ENCODE assay signal across 17 cellular contexts in the genomic region with DNA sequence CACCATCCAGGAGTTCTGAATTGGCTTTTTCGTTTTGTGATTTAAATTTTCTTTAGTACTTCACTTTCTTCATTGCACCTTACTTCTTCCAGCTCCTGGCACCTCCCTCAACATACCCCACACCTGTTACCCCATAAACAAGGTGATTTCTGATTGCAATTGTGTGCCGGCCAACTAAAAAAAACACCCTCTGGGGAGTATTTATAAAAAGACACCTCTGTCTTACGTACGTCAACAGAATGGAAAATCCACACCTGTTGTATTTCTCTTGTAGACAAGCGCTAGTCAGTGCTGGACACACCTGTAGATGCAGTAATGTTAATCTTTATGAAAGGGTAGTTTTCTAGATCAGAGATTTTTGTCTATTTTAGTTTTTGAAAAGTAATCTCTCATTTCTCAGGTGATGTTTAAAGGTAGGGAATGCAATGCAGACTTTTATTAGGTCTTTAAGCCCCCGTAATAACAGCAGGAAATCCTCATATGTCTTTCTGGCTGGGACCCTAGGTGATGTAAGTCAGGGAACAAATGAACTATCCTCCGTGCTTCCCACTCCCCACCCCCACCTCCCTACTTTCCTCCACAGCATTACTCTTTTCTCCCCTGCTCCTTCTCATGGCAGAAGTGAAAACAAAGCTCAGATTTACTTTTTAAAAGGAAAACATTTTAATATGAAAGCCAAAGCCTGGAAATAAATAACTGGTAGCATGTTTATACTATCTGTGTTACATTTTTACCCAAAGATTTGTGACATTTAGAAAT. TPM values are rescaled to one million over a fixed set of nuclear protein-coding genes. Genes with fewer than 3 reads are reported as not detected.
DNase-seq lines count a peak whose midpoint lies in the region; ATAC-seq and TF ChIP-seq lines count a peak whose summit lies in the region.
"Had no signal": no experiment of that assay in that cellular context is flagged by ENCODE, and none has a peak within 500 bp of the region (broad histone marks: within the 10 kb centered on the region; RNA-seq: fewer than 3 reads in every experiment).

No MANE protein-coding gene starts in this region.

- no peaks in the 10 kb centered on the region for H3K27me3 Mint-ChIP-seq in CD4-positive, alpha-beta T cell
- peaks cover under 1% of the 10 kb centered on the region for H3K27me3 Mint-ChIP-seq in activated CD8-positive, alpha-beta T cell treated with anti-CD3 and anti-CD28 coated beads, Interleukin-2, amount 10 ng/mL, durations not matched to agents 7 days and 5 days (ENCODE audit: low read depth)

- H3K4me1 ChIP-seq in HUES6 (ENCODE audit: control insufficient read depth, insufficient read depth, low read length) (peaks cover 30% of the 10 kb centered on the region), iPS-20b (ENCODE audit: insufficient read depth, low read length) (peaks cover 32% of the 10 kb centered on the region), mesenchymal stem cell (ENCODE audit: control insufficient read depth, insufficient read depth, low read depth, low read length) (peaks cover 5% of the 10 kb centered on the region), upper lobe of right lung (peaks cover 15% of the 10 kb centered on the region)

- no peak overlapping the region for H3K18ac ChIP-seq in mesenchymal stem cell (ENCODE audit: low read depth in 1 of 2, low read length in 2 of 2)

- no peak overlapping the region for H3K4ac ChIP-seq in mesenchymal stem cell (ENCODE audit: low read depth in 1 of 2, low read length in 2 of 2)

- no peak overlapping the region for H2BK15ac ChIP-seq in mesenchymal stem cell (ENCODE audit: low read depth, poor library complexity, severe bottlenecking)

- intact Hi-C loops in CD4-positive, alpha-beta T cell (cut with DNase I, micrococcal nuclease), result no loop called here
- intact Hi-C loops in upper lobe of right lung (cut with DNase I), result no loop called here

- peaks cover 78% of the 10 kb centered on the region for H3K4me1 Mint-ChIP-seq in CD4-positive, alpha-beta T cell (ENCODE audit: low read depth)
- H3K4me1 Mint-ChIP-seq in activated CD8-positive, alpha-beta T cell treated with anti-CD3 and anti-CD28 coated beads, Interleukin-2, amount 10 ng/mL, durations not matched to agents 7 days and 5 days (ENCODE audit: low read depth), result peaks cover 60% of the 10 kb centered on the region

- H3K4me3 ChIP-seq in HUES6 (ENCODE audit: low read depth, low read length) (peak overlapping the region; percentile 53), iPS-20b (ENCODE audit: low read length) (peak overlapping the region; percentile 85), mesenchymal stem cell (ENCODE audit: insufficient read depth in 1 of 2, low read depth in 1 of 2, low read length in 2 of 2) (no peak overlapping the region), upper lobe of right lung (no peak overlapping the region)
- H3K4me3 ChIP-seq: ascending aorta, sigmoid colon, SJCRH30 had no signal

- peak overlapping the region; percentile 26 for H3K27ac Mint-ChIP-seq in CD4-positive, alpha-beta T cell
- H3K27ac Mint-ChIP-seq in activated CD8-positive, alpha-beta T cell treated with anti-CD3 and anti-CD28 coated beads, Interleukin-2, amount 10 ng/mL, durations not matched to agents 7 days and 5 days, result no peak overlapping the region
- H3K27ac Mint-ChIP-seq: CD14-positive monocyte had no signal

- DNase-seq in CD4-positive, alpha-beta T cell, result no peak
- no peak for DNase-seq in activated CD8-positive, alpha-beta T cell treated with anti-CD3 and anti-CD28 coated beads, Interleukin-2, amount 10 ng/mL, durations not matched to agents 7 days and 5 days
- DNase-seq in DMS 273 (lab: John Stamatoyannopoulos, UW; ENCODE audit: unreplicated experiment) (no peak), NCI-H2081 treated with DMSO at 0.1 percent for 48 hours (lab: John Stamatoyannopoulos, UW) (no peak), mesenchymal stem cell (no peak), upper lobe of right lung (no peak)
- DNase-seq: effector memory CD4-positive, alpha-beta T cell; foreskin fibroblast; kidney glomerular epithelial cell; sigmoid colon; SJCRH30; WERI-Rb-1 had no signal

- no peak overlapping the region for H3K9ac ChIP-seq in HUES6 (ENCODE audit: low read length)
- H3K9ac ChIP-seq in iPS-20b (ENCODE audit: low read depth, low read length), result peak overlapping the region; percentile 80; the same call in 1 of the 2 replicates
- H3K9ac ChIP-seq in mesenchymal stem cell (ENCODE audit: low read length), result no peak overlapping the region

- H3K23ac ChIP-seq in mesenchymal stem cell (ENCODE audit: low read length in 2 of 2), result no peak overlapping the region

- no peak overlapping the region for H3K4me2 ChIP-seq in mesenchymal stem cell (ENCODE audit: low read length, poor library complexity, severe bottlenecking)

- H3K36me3 ChIP-seq in HUES6 (ENCODE audit: control insufficient read depth, insufficient read depth, low read length) (peaks cover 42% of the 10 kb centered on the region), iPS-20b (ENCODE audit: insufficient read depth, low read depth, low read length) (peaks cover 53% of the 10 kb centered on the region), mesenchymal stem cell (ENCODE audit: control insufficient read depth in 1 of 2, insufficient read depth in 2 of 2, low read depth in 1 of 2, low read length in 2 of 2) (peaks cover 7 to 16% of the 10 kb centered on the region in 2 experiments), upper lobe of right lung (peaks cover 4% of the 10 kb centered on the region)

- TF ChIP-seq CTCF in CD4-positive, alpha-beta T cell (IDR thresholded peaks at IDR 0.05), result no peak
- no peak for TF ChIP-seq CTCF in upper lobe of right lung (IDR thresholded peaks at IDR 0.05)

- no peak overlapping the region for H4K91ac ChIP-seq in mesenchymal stem cell (ENCODE audit: low read length)

- POLR2A ChIA-PET in CD4-positive, alpha-beta T cell (lab: Charles Lee), result interaction anchor here (0.7 kb wide), 1 partner anchor 9 kb away, joined by 5 read pairs; no protein-coding TSS in a partner anchor
- POLR2A ChIA-PET in activated CD8-positive, alpha-beta T cell treated with anti-CD3 and anti-CD28 coated beads, Interleukin-2, amount 10 ng/mL, durations not matched to agents 7 days and 5 days (lab: Charles Lee), result interaction anchor here (1.1 kb wide), 1 partner anchor 17 kb away, joined by 3 read pairs; no protein-coding TSS in a partner anchor

- CTCF ChIA-PET in CD4-positive, alpha-beta T cell (lab: Charles Lee), result interaction anchor here (4.9 kb wide), 1 partner anchor 17 kb away, joined by 28 read pairs; no protein-coding TSS in a partner anchor
- CTCF ChIA-PET in activated CD8-positive, alpha-beta T cell treated with anti-CD3 and anti-CD28 coated beads, Interleukin-2, amount 10 ng/mL, durations not matched to agents 7 days and 5 days (lab: Charles Lee), result interaction anchor here (0.8 to 3.9 kb wide), 4 partner anchors 12 to 411 kb away, joined by 3 to 24 read pairs (median 3); no protein-coding TSS in a partner anchor

- H3K4me3 Mint-ChIP-seq in CD4-positive, alpha-beta T cell, result peak overlapping the region; percentile 99
- H3K4me3 Mint-ChIP-seq in activated CD8-positive, alpha-beta T cell treated with anti-CD3 and anti-CD28 coated beads, Interleukin-2, amount 10 ng/mL, durations not matched to agents 7 days and 5 days, result peak overlapping the region; percentile 6
- H3K4me3 Mint-ChIP-seq: CD14-positive monocyte had no signal

- no peak overlapping the region for H2AK5ac ChIP-seq in mesenchymal stem cell (ENCODE audit: low read length, severe bottlenecking)

- H3K9me3 Mint-ChIP-seq in CD4-positive, alpha-beta T cell, result no peaks in the 10 kb centered on the region
- H3K9me3 Mint-ChIP-seq in activated CD8-positive, alpha-beta T cell treated with anti-CD3 and anti-CD28 coated beads, Interleukin-2, amount 10 ng/mL, durations not matched to agents 7 days and 5 days (ENCODE audit: insufficient read depth), result no peaks in the 10 kb centered on the region
- H3K9me3 Mint-ChIP-seq: CD14-positive monocyte had no signal

- peaks cover 92% of the 10 kb centered on the region for H3K36me3 Mint-ChIP-seq in CD4-positive, alpha-beta T cell (ENCODE audit: low read depth)
- peaks cover 70% of the 10 kb centered on the region for H3K36me3 Mint-ChIP-seq in activated CD8-positive, alpha-beta T cell treated with anti-CD3 and anti-CD28 coated beads, Interleukin-2, amount 10 ng/mL, durations not matched to agents 7 days and 5 days (ENCODE audit: low read depth)

- H2BK5ac ChIP-seq in mesenchymal stem cell (ENCODE audit: low read depth, low read length, poor library complexity, severe bottlenecking), result no peak overlapping the region

- no peak for ATAC-seq in CD4-positive, alpha-beta T cell (ENCODE audit: poor library complexity)
- ATAC-seq in activated CD8-positive, alpha-beta T cell treated with anti-CD3 and anti-CD28 coated beads, Interleukin-2, amount 10 ng/mL, durations not matched to agents 7 days and 5 days, result no peak
- ATAC-seq in upper lobe of right lung, result no peak
- ATAC-seq: HCT116 had no signal

- WGBS in mesenchymal stem cell, result 90% methylated on average over 7 of the region's 7 CpGs

- H2AFZ ChIP-seq in mesenchymal stem cell (ENCODE audit: low read depth, low read length), result no peak overlapping the region

- H4K8ac ChIP-seq in mesenchymal stem cell (ENCODE audit: low read length), result no peak overlapping the region

- no peak overlapping the region for H2BK12ac ChIP-seq in mesenchymal stem cell (ENCODE audit: low read length in 2 of 2)

- no peaks in the 10 kb centered on the region for H3K27me3 ChIP-seq in CD4-positive, alpha-beta T cell (ENCODE audit: control insufficient read depth, insufficient read depth, low read length)
- H3K27me3 ChIP-seq in HUES6 (ENCODE audit: control insufficient read depth, insufficient read depth, low read length), result peaks cover 3% of the 10 kb centered on the region
- H3K27me3 ChIP-seq in iPS-20b (ENCODE audit: insufficient read depth, low read length), result peaks cover 3% of the 10 kb centered on the region
- H3K27me3 ChIP-seq in mesenchymal stem cell (ENCODE audit: control insufficient read depth in 1 of 2, insufficient read depth in 1 of 2, low read length in 2 of 2), result no peaks in the 10 kb centered on the region
- no peaks in the 10 kb centered on the region for H3K27me3 ChIP-seq in upper lobe of right lung
- H3K27me3 ChIP-seq: ascending aorta, sigmoid colon, SJCRH30 had no signal

- H3K27ac ChIP-seq in CD4-positive, alpha-beta T cell (ENCODE audit: low read depth, low read length), result no peak overlapping the region
- no peak overlapping the region for H3K27ac ChIP-seq in HUES6 (ENCODE audit: low read depth, low read length)
- H3K27ac ChIP-seq in iPS-20b (ENCODE audit: low read length), result no peak overlapping the region
- no peak overlapping the region for H3K27ac ChIP-seq in mesenchymal stem cell (ENCODE audit: low read length, poor library complexity, severe bottlenecking)
- no peak overlapping the region for H3K27ac ChIP-seq in upper lobe of right lung
- H3K27ac ChIP-seq: ascending aorta, sigmoid colon, SJCRH30, WERI-Rb-1 had no signal

- no peak overlapping the region for H2BK120ac ChIP-seq in mesenchymal stem cell (ENCODE audit: low read depth, low read length)

- H3K9me3 ChIP-seq in CD4-positive, alpha-beta T cell (ENCODE audit: control insufficient read depth, low read length), result no peaks in the 10 kb centered on the region
- no peaks in the 10 kb centered on the region for H3K9me3 ChIP-seq in HUES6 (ENCODE audit: control insufficient read depth, insufficient read depth, low read depth, low read length)
- no peaks in the 10 kb centered on the region for H3K9me3 ChIP-seq in iPS-20b (ENCODE audit: insufficient read depth, low read depth, low read length)
- no peaks in the 10 kb centered on the region for H3K9me3 ChIP-seq in mesenchymal stem cell (ENCODE audit: control insufficient read depth, low read length)
- no peaks in the 10 kb centered on the region for H3K9me3 ChIP-seq in upper lobe of right lung
- H3K9me3 ChIP-seq: ascending aorta, sigmoid colon, SJCRH30 had no signal

- H3K79me1 ChIP-seq in mesenchymal stem cell (replicated peaks; ENCODE audit: low read length, poor library complexity, severe bottlenecking), result peaks cover 26% of the 10 kb centered on the region

- H3K14ac ChIP-seq in mesenchymal stem cell (ENCODE audit: low read length in 2 of 2), result no peak overlapping the region

RNA-seq across cellular contexts. Expression of a gene that starts 4.2 kb away (rescaled TPM):
- total RNA-seq in CD4-positive, alpha-beta T cell, result 100 to 1,000 TPM; 129 to 132 TPM
- 100 to 1,000 TPM; 123 to 125 TPM for total RNA-seq in activated CD8-positive, alpha-beta T cell treated with anti-CD3 and anti-CD28 coated beads, Interleukin-2, amount 10 ng/mL, durations not matched to agents 7 days and 5 days
- 21.7 TPM for polyA plus RNA-seq in mesenchymal stem cell (2013, experiment 1 of 2)
- polyA plus RNA-seq in mesenchymal stem cell (2013, experiment 2 of 2), result 22.6 TPM
- total RNA-seq in upper lobe of right lung, result 31.3 TPM

Comparison
In these comparisons a context has a peak if more than half of its experiments do, and no peak if none do; other contexts are left out.
1. H3K4me3 ChIP-seq: peak in HUES6 (single experiment) and iPS-20b (single experiment); none in mesenchymal stem cell (0 of 2) and upper lobe of right lung (single experiment).